In the genomic region with DNA sequence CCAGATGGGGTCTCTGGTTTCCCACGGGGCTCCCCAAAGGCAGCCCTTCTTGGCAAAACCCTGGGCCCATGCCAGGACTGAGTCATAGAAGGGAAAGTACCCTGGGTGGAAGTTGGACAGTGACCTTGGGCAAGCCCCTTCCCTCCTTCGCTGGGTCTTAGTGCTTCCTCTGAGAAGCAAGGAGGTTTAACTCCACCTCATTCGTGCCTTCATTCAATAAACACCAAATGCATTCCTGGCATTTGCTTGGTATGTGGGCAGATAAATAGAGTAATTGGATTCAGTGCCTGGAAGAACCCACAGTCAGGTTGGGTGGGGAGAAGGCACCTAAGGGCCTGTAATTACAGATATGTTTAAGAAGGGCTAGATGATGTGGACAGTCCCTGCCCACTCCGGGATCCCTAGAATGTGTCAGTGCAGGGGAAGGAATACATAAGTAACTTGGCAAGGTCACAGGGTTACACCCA, we compare ENCODE assay signal across 12 cellular contexts. TPM values are rescaled to one million over a fixed set of nuclear protein-coding genes. Genes with fewer than 3 reads are reported as not detected.
A peak's percentile ranks its signal among the peaks of the same experiment; 100 is the strongest.
DNase-seq lines count a peak whose midpoint lies in the region; ATAC-seq, FAIRE-seq and TF ChIP-seq lines count a peak whose summit lies in the region.
"Had no signal": no experiment of that assay in that cellular context is flagged by ENCODE, and none has a peak within 500 bp of the region (broad histone marks: within the 10 kb centered on the region; RNA-seq: fewer than 3 reads in every experiment).

No MANE protein-coding gene starts in this region.

- peaks cover 20% of the 10 kb centered on the region for H3K4me1 Mint-ChIP-seq in activated T-helper 1 cell treated with anti-CD3 and anti-CD28 coated beads, Interleukin-12 subunit alpha, Interleukin-12 subunit beta, Interleukin-2, Interleukin-4 antibody, amounts not matched to agents 30 ng/mL and 10 ng/mL and 1 ng/mL, durations not matched to agents 14 hours and 24 hours and 36 hours (ENCODE audit: low read depth)
- H3K4me1 Mint-ChIP-seq: endodermal cell had no signal

- H4K20me1 ChIP-seq in PC-9 (ENCODE audit: insufficient read depth), result no peaks in the 10 kb centered on the region
- no peaks in the 10 kb centered on the region for H4K20me1 ChIP-seq in endothelial cell of umbilical vein (replicated peaks; ENCODE audit: control insufficient read depth, extremely low read depth, insufficient read depth, low read length)

- no peaks in the 10 kb centered on the region for H3K9me1 ChIP-seq in endothelial cell of umbilical vein (replicated peaks; ENCODE audit: control insufficient read depth, extremely low read depth, insufficient read depth, low read length)

- POLR2A ChIA-PET in PC-9 (lab: Charles Lee; ENCODE audit: unreplicated experiment), result interaction anchor here (0.6 to 1.5 kb wide), 8 partner anchors 19 to 1500 kb away, joined by 3 to 10 read pairs (median 4); partner anchors contain the start of gene CITED4
- POLR2A ChIA-PET in endothelial cell of umbilical vein (lab: Charles Lee), result no interaction called here

- ATAC-seq in HG02885 (IDR thresholded peaks at IDR 0.05; ENCODE audit: poor library complexity, unreplicated experiment) (no peak), GM18520 (IDR thresholded peaks at IDR 0.05; ENCODE audit: unreplicated experiment) (no peak)

- no peak overlapping the region for H3K4me3 Mint-ChIP-seq in activated T-helper 1 cell treated with anti-CD3 and anti-CD28 coated beads, Interleukin-12 subunit alpha, Interleukin-12 subunit beta, Interleukin-2, Interleukin-4 antibody, amounts not matched to agents 30 ng/mL and 10 ng/mL and 1 ng/mL, durations not matched to agents 14 hours and 24 hours and 36 hours
- H3K4me3 Mint-ChIP-seq: endodermal cell had no signal

- H3K36me3 Mint-ChIP-seq in activated T-helper 1 cell treated with anti-CD3 and anti-CD28 coated beads, Interleukin-12 subunit alpha, Interleukin-12 subunit beta, Interleukin-2, Interleukin-4 antibody, amounts not matched to agents 30 ng/mL and 10 ng/mL and 1 ng/mL, durations not matched to agents 14 hours and 24 hours and 36 hours (ENCODE audit: low read depth), result peaks cover 2% of the 10 kb centered on the region

- BruUV-seq in PC-9 (replicated peaks; lab: Mats Ljungman, UMichigan) (no TSS peak), endothelial cell of umbilical vein (replicated peaks; lab: Mats Ljungman, UMichigan) (no TSS peak)

- intact Hi-C loops in PC-9 (cut with micrococcal nuclease; ENCODE audit: unreplicated experiment), result loop anchor here (1.0 to 2.0 kb wide), 2 partner anchors 23 to 36 kb away; partner anchors contain the start of gene CITED4
- intact Hi-C loops in endothelial cell of umbilical vein (cut with micrococcal nuclease), result no loop called here
- intact Hi-C loops in activated T-helper 1 cell treated with anti-CD3 and anti-CD28 coated beads, Interleukin-12 subunit alpha, Interleukin-12 subunit beta, Interleukin-2, Interleukin-4 antibody, amounts not matched to agents 30 ng/mL and 10 ng/mL and 1 ng/mL, durations not matched to agents 14 hours and 24 hours and 36 hours (cut with micrococcal nuclease), result no loop called here

- H3K4me2 ChIP-seq in PC-9, result peak overlapping the region; percentile 77
- H3K4me2 ChIP-seq in endothelial cell of umbilical vein (ENCODE audit: insufficient read depth, low read length), result no peak overlapping the region

- H3K27ac ChIP-seq in PC-9 (peak overlapping the region; percentile 97), endothelial cell of umbilical vein (ENCODE audit: insufficient read depth, low read depth, low read length) (no peak overlapping the region)

- no peak overlapping the region for H3K9ac ChIP-seq in endothelial cell of umbilical vein (replicated peaks; ENCODE audit: extremely low read depth, insufficient read depth, low read length)

- H3K27me3 Mint-ChIP-seq in activated T-helper 1 cell treated with anti-CD3 and anti-CD28 coated beads, Interleukin-12 subunit alpha, Interleukin-12 subunit beta, Interleukin-2, Interleukin-4 antibody, amounts not matched to agents 30 ng/mL and 10 ng/mL and 1 ng/mL, durations not matched to agents 14 hours and 24 hours and 36 hours (ENCODE audit: insufficient read depth), result no peaks in the 10 kb centered on the region

- no peaks in the 10 kb centered on the region for H3K27me3 ChIP-seq in PC-9 (ENCODE audit: insufficient read depth, low read depth)
- no peaks in the 10 kb centered on the region for H3K27me3 ChIP-seq in endothelial cell of umbilical vein (ENCODE audit: control insufficient read depth in 2 of 2, insufficient read depth in 2 of 2, low read length in 2 of 2)

- H3K9me3 ChIP-seq in PC-9 (ENCODE audit: insufficient read depth, low read depth) (peaks cover 25% of the 10 kb centered on the region), endothelial cell of umbilical vein (replicated peaks; ENCODE audit: control insufficient read depth, insufficient read depth, low read length) (no peaks in the 10 kb centered on the region)

- H2AFZ ChIP-seq in PC-9, result no peak overlapping the region; the same call in 1 of the 2 replicates
- H2AFZ ChIP-seq in endothelial cell of umbilical vein (ENCODE audit: low read depth, low read length), result peak overlapping the region; percentile 11

- no peaks in the 10 kb centered on the region for H3K79me2 ChIP-seq in PC-9 (ENCODE audit: low read depth)
- no peaks in the 10 kb centered on the region for H3K79me2 ChIP-seq in endothelial cell of umbilical vein (ENCODE audit: control insufficient read depth, insufficient read depth, low read length)

- dilution Hi-C loops in endothelial cell of umbilical vein (cut with MboI; ENCODE audit: extremely low pct_ligation_motif_present, low sequenced_read_pairs), result no loop called here

- H3F3A ChIP-seq in PC-9 (ENCODE audit: insufficient read depth, low read depth), result peaks cover 74% of the 10 kb centered on the region

- no peak for FAIRE-seq in endothelial cell of umbilical vein (lab: Jason Lieb, UNC)

- no peak for TF ChIP-seq POLR2A in endothelial cell of umbilical vein (IDR thresholded peaks at IDR 0.05; ENCODE audit: low read depth, low read length)

- TF ChIP-seq CTCF in GM10266 (IDR thresholded peaks at IDR 0.05; ENCODE audit: control insufficient read depth, insufficient read depth, low read depth, missing control alignments), result no peak
- no peak for TF ChIP-seq CTCF in PC-9 (conservative IDR thresholded peaks at IDR 0.05)
- no peak for TF ChIP-seq CTCF in endothelial cell of umbilical vein (IDR thresholded peaks at IDR 0.05; ENCODE audit: extremely low read depth in 1 of 2, insufficient read depth in 1 of 2, low read depth in 1 of 2, low read length in 2 of 2)

- no peaks in the 10 kb centered on the region for H3K9me2 ChIP-seq in PC-9 (ENCODE audit: insufficient read depth)

- no peak overlapping the region for H3K27ac Mint-ChIP-seq in activated T-helper 1 cell treated with anti-CD3 and anti-CD28 coated beads, Interleukin-12 subunit alpha, Interleukin-12 subunit beta, Interleukin-2, Interleukin-4 antibody, amounts not matched to agents 30 ng/mL and 10 ng/mL and 1 ng/mL, durations not matched to agents 14 hours and 24 hours and 36 hours
- H3K27ac Mint-ChIP-seq: endodermal cell had no signal

- H3K4me1 ChIP-seq in PC-9 (replicated peaks; ENCODE audit: insufficient read depth) (peaks cover 74% of the 10 kb centered on the region), endothelial cell of umbilical vein (ENCODE audit: control insufficient read depth, extremely low read depth, insufficient read depth, low read length) (peaks cover 14% of the 10 kb centered on the region)

- CTCF ChIA-PET in PC-9 (lab: Charles Lee), result interaction anchor here (1.2 to 2.3 kb wide), 4 partner anchors 23 to 47 kb away, joined by 3 to 8 read pairs (median 3); partner anchors contain the start of gene CITED4
- CTCF ChIA-PET in endothelial cell of umbilical vein (lab: Charles Lee), result interaction anchor here (1.6 to 2.5 kb wide), 2 partner anchors 21 to 31 kb away, joined by 3 to 8 read pairs; no protein-coding TSS in a partner anchor

- DNase-seq in GM10266 (ENCODE audit: extremely low spot score) (peak; percentile 40), PC-9 (peak; percentile 79 to 91), endothelial cell of umbilical vein (ENCODE audit: low read depth, low spot score) (peak; percentile 74), renal cortical epithelial cell (ENCODE audit: low read depth) (peak; percentile 97), NCI-H510A (lab: John Stamatoyannopoulos, UW) (no peak)
- no peak for DNase-seq in activated T-helper 1 cell treated with anti-CD3 and anti-CD28 coated beads, Interleukin-12 subunit alpha, Interleukin-12 subunit beta, Interleukin-2, Interleukin-4 antibody, amounts not matched to agents 30 ng/mL and 10 ng/mL and 1 ng/mL, durations not matched to agents 14 hours and 24 hours and 36 hours (ENCODE audit: low spot score)
- DNase-seq: activated effector memory CD4-positive, alpha-beta T cell treated with Interleukin-2 at 50 U/mL for 16 hours; DMS79 treated with DMSO at 0.1 percent for 48 hours; endodermal cell; right cardiac atrium had no signal

- H3K36me3 ChIP-seq in PC-9 (ENCODE audit: low read depth) (no peaks in the 10 kb centered on the region), endothelial cell of umbilical vein (ENCODE audit: control insufficient read depth in 2 of 2, extremely low read depth in 1 of 2, insufficient read depth in 2 of 2, low read length in 2 of 2) (no peaks in the 10 kb centered on the region)

- H3K4me3 ChIP-seq in PC-9, result peak overlapping the region; percentile 39; the same call in 1 of the 2 replicates
- H3K4me3 ChIP-seq in endothelial cell of umbilical vein (replicated peaks in 1 of 3; ENCODE audit: insufficient read depth in 1 of 3, low read depth in 1 of 3, low read length in 3 of 3), result no peak overlapping the region

- peaks cover 20% of the 10 kb centered on the region for H3K9me3 Mint-ChIP-seq in activated T-helper 1 cell treated with anti-CD3 and anti-CD28 coated beads, Interleukin-12 subunit alpha, Interleukin-12 subunit beta, Interleukin-2, Interleukin-4 antibody, amounts not matched to agents 30 ng/mL and 10 ng/mL and 1 ng/mL, durations not matched to agents 14 hours and 24 hours and 36 hours

RNA-seq across cellular contexts. Expression of gene CITED4, which starts 36.3 kb away (rescaled TPM):
- total RNA-seq in PC-9 (2021) (67.5 and 98.2 TPM in 2 replicates), endothelial cell of umbilical vein (10.9 and 11.3 TPM in 2 replicates), renal cortical epithelial cell (33.5 and 45.1 TPM in 2 replicates)
- 3.8 and 4.7 TPM in 2 replicates for polyA plus RNA-seq in endothelial cell of umbilical vein
- 2.3 and 4.4 TPM in 2 replicates for polyA plus RNA-seq in endothelial cell of umbilical vein (2011; cell fraction: cytosol; rRNA removed)
- polyA plus RNA-seq in endothelial cell of umbilical vein (2011; cell fraction: nucleus; rRNA removed), result 0.79 and 1.5 TPM in 2 replicates
- 3.3 and 5.7 TPM in 2 replicates for polyA plus RNA-seq in endothelial cell of umbilical vein (2012)
- 0.34 and 0.90 TPM in 2 replicates for polyA minus RNA-seq in endothelial cell of umbilical vein
- polyA minus RNA-seq in endothelial cell of umbilical vein (2011; cell fraction: cytosol; rRNA and poly(A)+ RNA removed), result 12.4 TPM
- polyA minus RNA-seq in endothelial cell of umbilical vein (2011; cell fraction: nucleus; rRNA and poly(A)+ RNA removed), result 0.87 and 3.6 TPM in 2 replicates
- total RNA-seq in activated T-helper 1 cell treated with anti-CD3 and anti-CD28 coated beads, Interleukin-12 subunit alpha, Interleukin-12 subunit beta, Interleukin-2, Interleukin-4 antibody, amounts not matched to agents 30 ng/mL and 10 ng/mL and 1 ng/mL, durations not matched to agents 14 hours and 24 hours and 36 hours, result 4.1 and 5.0 TPM in 2 replicates

Comparison
In these comparisons a context has a peak if more than half of its experiments do, and no peak if none do; other contexts are left out.
1. DNase-seq: peak in GM10266 (single experiment), PC-9 (2 of 2), endothelial cell of umbilical vein (single experiment) and renal cortical epithelial cell (single experiment); none in NCI-H510A (single experiment) and activated T-helper 1 cell treated with anti-CD3 and anti-CD28 coated beads, Interleukin-12 subunit alpha, Interleukin-12 subunit beta, Interleukin-2, Interleukin-4 antibody, amounts not matched to agents 30 ng/mL and 10 ng/mL and 1 ng/mL, durations not matched to agents 14 hours and 24 hours and 36 hours (single experiment).